In the genomic region with DNA sequence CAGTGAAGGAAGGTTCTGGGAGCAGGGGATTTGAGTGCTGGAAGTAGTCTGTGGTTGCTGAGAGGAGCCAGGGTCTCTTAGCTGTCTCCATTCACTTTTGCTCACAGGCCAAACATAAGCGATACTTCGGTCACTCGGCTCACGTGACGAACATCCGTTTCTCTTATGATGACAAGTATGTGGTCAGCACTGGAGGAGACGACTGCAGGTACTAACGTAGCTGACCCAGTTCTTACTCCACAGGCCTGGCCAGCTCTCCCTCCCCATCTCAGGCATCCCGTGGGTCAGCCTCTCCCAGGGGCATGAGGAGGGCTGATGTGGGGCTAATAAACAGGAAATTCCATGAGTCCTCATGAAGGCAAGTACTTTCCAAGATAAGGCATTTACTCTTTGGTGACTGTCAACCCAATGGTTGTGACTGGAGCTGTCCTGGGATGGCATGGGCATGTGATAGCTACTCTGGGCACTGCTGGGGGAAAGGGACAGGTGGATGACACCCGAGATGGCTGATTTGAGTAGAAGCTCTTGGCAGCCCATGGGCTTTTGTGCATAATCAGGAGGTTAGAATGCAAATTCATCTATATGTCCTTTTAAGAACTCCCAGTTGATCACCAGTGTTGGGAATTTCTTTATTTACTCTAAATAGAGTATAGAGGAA, we compare ENCODE assay signal across 1 cellular context.
TF ChIP-seq lines count a peak whose summit lies in the region.

No MANE protein-coding gene starts in this region.

TF ChIP-seq in HepG2, 621 proteins besides CTCF, POLR2A, EP300 and RAD21 (continued from another document):
- TF ChIP-seq, protein P1, sequence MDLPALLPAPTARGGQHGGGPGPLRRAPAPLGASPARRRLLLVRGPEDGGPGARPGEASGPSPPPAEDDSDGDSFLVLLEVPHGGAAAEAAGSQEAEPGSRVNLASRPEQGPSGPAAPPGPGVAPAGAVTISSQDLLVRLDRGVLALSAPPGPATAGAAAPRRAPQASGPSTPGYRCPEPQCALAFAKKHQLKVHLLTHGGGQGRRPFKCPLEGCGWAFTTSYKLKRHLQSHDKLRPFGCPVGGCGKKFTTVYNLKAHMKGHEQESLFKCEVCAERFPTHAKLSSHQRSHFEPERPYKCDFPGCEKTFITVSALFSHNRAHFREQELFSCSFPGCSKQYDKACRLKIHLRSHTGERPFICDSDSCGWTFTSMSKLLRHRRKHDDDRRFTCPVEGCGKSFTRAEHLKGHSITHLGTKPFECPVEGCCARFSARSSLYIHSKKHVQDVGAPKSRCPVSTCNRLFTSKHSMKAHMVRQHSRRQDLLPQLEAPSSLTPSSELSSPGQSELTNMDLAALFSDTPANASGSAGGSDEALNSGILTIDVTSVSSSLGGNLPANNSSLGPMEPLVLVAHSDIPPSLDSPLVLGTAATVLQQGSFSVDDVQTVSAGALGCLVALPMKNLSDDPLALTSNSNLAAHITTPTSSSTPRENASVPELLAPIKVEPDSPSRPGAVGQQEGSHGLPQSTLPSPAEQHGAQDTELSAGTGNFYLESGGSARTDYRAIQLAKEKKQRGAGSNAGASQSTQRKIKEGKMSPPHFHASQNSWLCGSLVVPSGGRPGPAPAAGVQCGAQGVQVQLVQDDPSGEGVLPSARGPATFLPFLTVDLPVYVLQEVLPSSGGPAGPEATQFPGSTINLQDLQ (CRISPR knock-in tag; IDR thresholded peaks at IDR 0.05), result no peak
- TF ChIP-seq RBM22 (optimal IDR thresholded peaks at IDR 0.05; ENCODE audit: low read length), result peak; percentile 96
- no peak for TF ChIP-seq HNRNPK (IDR thresholded peaks at IDR 0.05; ENCODE audit: low read depth, low read length, poor library complexity, severe bottlenecking)
- 0 out of 2 replicates have a peak, but pooled peaks have one; percentile 45 for TF ChIP-seq PAF1 (CRISPR knock-in tag; IDR thresholded peaks at IDR 0.05)
- TF ChIP-seq, protein P2, sequence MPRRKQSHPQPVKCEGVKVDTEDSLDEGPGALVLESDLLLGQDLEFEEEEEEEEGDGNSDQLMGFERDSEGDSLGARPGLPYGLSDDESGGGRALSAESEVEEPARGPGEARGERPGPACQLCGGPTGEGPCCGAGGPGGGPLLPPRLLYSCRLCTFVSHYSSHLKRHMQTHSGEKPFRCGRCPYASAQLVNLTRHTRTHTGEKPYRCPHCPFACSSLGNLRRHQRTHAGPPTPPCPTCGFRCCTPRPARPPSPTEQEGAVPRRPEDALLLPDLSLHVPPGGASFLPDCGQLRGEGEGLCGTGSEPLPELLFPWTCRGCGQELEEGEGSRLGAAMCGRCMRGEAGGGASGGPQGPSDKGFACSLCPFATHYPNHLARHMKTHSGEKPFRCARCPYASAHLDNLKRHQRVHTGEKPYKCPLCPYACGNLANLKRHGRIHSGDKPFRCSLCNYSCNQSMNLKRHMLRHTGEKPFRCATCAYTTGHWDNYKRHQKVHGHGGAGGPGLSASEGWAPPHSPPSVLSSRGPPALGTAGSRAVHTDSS (CRISPR knock-in tag; conservative IDR thresholded peaks at IDR 0.05), result no peak
- no peak for TF ChIP-seq ZNF7 (CRISPR knock-in tag; IDR thresholded peaks at IDR 0.05)
- no peak for TF ChIP-seq NAIF1 (CRISPR knock-in tag; IDR thresholded peaks at IDR 0.05; ENCODE audit: borderline replicate concordance)
- TF ChIP-seq ZNF788 (CRISPR knock-in tag; IDR thresholded peaks at IDR 0.05; ENCODE audit: borderline replicate concordance), result no peak
- TF ChIP-seq TAF1 (CRISPR knock-in tag; IDR thresholded peaks at IDR 0.05), result no peak
- TF ChIP-seq, protein P3, sequence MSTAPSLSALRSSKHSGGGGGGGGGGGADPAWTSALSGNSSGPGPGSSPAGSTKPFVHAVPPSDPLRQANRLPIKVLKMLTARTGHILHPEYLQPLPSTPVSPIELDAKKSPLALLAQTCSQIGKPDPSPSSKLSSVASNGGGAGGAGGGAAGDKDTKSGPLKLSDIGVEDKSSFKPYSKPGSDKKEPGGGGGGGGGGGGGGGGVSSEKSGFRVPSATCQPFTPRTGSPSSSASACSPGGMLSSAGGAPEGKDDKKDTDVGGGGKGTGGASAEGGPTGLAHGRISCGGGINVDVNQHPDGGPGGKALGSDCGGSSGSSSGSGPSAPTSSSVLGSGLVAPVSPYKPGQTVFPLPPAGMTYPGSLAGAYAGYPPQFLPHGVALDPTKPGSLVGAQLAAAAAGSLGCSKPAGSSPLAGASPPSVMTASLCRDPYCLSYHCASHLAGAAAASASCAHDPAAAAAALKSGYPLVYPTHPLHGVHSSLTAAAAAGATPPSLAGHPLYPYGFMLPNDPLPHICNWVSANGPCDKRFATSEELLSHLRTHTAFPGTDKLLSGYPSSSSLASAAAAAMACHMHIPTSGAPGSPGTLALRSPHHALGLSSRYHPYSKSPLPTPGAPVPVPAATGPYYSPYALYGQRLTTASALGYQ (CRISPR knock-in tag; IDR thresholded peaks at IDR 0.05), result no peak
- no peak for TF ChIP-seq GATA4 (IDR thresholded peaks at IDR 0.05; ENCODE audit: borderline replicate concordance, low read depth)
- TF ChIP-seq MZF1 (CRISPR knock-in tag; IDR thresholded peaks at IDR 0.05; ENCODE audit: borderline replicate concordance), result no peak
- no peak for TF ChIP-seq PHF20 (CRISPR knock-in tag; IDR thresholded peaks at IDR 0.05)
- no peak for TF ChIP-seq IKZF1 (IDR thresholded peaks at IDR 0.05)
- TF ChIP-seq, protein P4, sequence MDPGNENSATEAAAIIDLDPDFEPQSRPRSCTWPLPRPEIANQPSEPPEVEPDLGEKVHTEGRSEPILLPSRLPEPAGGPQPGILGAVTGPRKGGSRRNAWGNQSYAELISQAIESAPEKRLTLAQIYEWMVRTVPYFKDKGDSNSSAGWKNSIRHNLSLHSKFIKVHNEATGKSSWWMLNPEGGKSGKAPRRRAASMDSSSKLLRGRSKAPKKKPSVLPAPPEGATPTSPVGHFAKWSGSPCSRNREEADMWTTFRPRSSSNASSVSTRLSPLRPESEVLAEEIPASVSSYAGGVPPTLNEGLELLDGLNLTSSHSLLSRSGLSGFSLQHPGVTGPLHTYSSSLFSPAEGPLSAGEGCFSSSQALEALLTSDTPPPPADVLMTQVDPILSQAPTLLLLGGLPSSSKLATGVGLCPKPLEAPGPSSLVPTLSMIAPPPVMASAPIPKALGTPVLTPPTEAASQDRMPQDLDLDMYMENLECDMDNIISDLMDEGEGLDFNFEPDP (CRISPR knock-in tag; conservative IDR thresholded peaks at IDR 0.05), result 0 out of 2 replicates have a peak, but pooled peaks have one; percentile 28
- TF ChIP-seq MAFG (CRISPR knock-in tag; IDR thresholded peaks at IDR 0.05), result no peak
- TF ChIP-seq, protein P5, sequence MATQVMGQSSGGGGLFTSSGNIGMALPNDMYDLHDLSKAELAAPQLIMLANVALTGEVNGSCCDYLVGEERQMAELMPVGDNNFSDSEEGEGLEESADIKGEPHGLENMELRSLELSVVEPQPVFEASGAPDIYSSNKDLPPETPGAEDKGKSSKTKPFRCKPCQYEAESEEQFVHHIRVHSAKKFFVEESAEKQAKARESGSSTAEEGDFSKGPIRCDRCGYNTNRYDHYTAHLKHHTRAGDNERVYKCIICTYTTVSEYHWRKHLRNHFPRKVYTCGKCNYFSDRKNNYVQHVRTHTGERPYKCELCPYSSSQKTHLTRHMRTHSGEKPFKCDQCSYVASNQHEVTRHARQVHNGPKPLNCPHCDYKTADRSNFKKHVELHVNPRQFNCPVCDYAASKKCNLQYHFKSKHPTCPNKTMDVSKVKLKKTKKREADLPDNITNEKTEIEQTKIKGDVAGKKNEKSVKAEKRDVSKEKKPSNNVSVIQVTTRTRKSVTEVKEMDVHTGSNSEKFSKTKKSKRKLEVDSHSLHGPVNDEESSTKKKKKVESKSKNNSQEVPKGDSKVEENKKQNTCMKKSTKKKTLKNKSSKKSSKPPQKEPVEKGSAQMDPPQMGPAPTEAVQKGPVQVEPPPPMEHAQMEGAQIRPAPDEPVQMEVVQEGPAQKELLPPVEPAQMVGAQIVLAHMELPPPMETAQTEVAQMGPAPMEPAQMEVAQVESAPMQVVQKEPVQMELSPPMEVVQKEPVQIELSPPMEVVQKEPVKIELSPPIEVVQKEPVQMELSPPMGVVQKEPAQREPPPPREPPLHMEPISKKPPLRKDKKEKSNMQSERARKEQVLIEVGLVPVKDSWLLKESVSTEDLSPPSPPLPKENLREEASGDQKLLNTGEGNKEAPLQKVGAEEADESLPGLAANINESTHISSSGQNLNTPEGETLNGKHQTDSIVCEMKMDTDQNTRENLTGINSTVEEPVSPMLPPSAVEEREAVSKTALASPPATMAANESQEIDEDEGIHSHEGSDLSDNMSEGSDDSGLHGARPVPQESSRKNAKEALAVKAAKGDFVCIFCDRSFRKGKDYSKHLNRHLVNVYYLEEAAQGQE (IDR thresholded peaks at IDR 0.05; ENCODE audit: borderline replicate concordance in 1 of 2, low read depth in 1 of 2, low read length in 2 of 2), result no peak
- TF ChIP-seq, protein P6, sequence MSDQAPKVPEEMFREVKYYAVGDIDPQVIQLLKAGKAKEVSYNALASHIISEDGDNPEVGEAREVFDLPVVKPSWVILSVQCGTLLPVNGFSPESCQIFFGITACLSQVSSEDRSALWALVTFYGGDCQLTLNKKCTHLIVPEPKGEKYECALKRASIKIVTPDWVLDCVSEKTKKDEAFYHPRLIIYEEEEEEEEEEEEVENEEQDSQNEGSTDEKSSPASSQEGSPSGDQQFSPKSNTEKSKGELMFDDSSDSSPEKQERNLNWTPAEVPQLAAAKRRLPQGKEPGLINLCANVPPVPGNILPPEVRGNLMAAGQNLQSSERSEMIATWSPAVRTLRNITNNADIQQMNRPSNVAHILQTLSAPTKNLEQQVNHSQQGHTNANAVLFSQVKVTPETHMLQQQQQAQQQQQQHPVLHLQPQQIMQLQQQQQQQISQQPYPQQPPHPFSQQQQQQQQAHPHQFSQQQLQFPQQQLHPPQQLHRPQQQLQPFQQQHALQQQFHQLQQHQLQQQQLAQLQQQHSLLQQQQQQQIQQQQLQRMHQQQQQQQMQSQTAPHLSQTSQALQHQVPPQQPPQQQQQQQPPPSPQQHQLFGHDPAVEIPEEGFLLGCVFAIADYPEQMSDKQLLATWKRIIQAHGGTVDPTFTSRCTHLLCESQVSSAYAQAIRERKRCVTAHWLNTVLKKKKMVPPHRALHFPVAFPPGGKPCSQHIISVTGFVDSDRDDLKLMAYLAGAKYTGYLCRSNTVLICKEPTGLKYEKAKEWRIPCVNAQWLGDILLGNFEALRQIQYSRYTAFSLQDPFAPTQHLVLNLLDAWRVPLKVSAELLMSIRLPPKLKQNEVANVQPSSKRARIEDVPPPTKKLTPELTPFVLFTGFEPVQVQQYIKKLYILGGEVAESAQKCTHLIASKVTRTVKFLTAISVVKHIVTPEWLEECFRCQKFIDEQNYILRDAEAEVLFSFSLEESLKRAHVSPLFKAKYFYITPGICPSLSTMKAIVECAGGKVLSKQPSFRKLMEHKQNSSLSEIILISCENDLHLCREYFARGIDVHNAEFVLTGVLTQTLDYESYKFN (CRISPR knock-in tag; conservative IDR thresholded peaks at IDR 0.05), result no peak
- no peak for TF ChIP-seq ZNF724P (CRISPR knock-in tag; IDR thresholded peaks at IDR 0.05; ENCODE audit: borderline replicate concordance)
- no peak for TF ChIP-seq ONECUT2 (CRISPR knock-in tag; IDR thresholded peaks at IDR 0.05)
